Comparison of ENCODE assay signal across 8 cellular contexts in the genomic region with DNA sequence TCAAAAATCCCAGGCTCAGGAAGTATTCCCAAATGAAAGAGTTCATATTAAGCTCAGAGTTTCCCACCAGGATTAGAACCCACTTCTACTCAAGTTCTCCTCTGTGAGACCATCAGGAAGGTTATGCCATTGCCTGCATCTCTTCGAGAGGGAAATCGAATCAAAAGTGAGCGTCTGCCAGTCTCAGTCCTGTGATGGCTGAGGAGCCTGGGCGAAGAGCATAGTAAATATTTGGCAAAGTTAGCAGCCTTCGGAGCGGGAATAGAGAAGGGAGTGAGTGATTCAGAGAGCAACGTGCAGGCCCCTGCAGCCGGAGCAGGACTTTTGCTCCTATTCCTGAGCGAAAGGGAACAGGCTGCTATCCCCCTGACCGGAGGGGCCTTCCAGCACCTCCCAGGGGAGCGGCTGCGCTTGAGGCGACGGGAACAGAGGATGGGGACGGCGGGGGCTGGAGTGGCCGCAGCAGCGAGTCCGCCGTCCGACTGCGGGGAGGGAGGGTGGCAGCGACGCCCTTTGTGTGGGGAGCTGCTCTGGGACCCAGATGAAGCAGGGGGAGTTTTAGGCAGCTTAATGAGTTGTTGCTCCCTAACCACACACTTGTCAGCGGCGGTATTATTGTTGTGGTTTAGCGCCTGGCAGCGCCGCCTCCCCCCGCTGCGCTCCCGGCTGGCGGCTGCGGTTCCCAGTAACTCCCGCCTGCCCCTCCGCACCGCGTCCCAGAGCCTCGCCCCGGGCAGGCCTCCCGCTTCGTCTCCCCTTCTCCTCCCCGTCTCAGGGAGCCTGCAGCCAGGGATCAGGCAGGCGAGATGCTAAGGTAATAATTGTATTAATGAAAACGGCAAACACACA. TPM values are rescaled to one million over a fixed set of nuclear protein-coding genes. Genes with fewer than 3 reads are reported as not detected.
DNase-seq lines count a peak whose midpoint lies in the region; ATAC-seq and TF ChIP-seq lines count a peak whose summit lies in the region.

No MANE protein-coding gene starts in this region.

- DNase-seq in activated CD4-positive, alpha-beta T cell treated with anti-CD3 and anti-CD28 coated beads, Interleukin-2, amount 10 ng/mL, durations not matched to agents 7 days and 5 days, result peak; percentile 16
- no peak for DNase-seq in fibroblast of villous mesenchyme (ENCODE audit: low read depth)
- no peak for DNase-seq in omental fat pad (ENCODE audit: low spot score)
- no peak for DNase-seq in activated effector memory CD4-positive, alpha-beta T cell treated with Interleukin-2 at 50 U/mL for 16 hours

- peak; percentile 31 for ATAC-seq in HG02981 (IDR thresholded peaks at IDR 0.05; ENCODE audit: unreplicated experiment)
- ATAC-seq in omental fat pad (ENCODE audit: low FRiP score), result peak; percentile 80
- ATAC-seq in HG02970 (IDR thresholded peaks at IDR 0.05; ENCODE audit: low FRiP score, unreplicated experiment), result no peak
- ATAC-seq in GM19324 (IDR thresholded peaks at IDR 0.05; ENCODE audit: low FRiP score, unreplicated experiment), result no peak

- POLR2A ChIA-PET in activated CD4-positive, alpha-beta T cell treated with anti-CD3 and anti-CD28 coated beads, Interleukin-2, amount 10 ng/mL, durations not matched to agents 7 days and 5 days (lab: Charles Lee), result no interaction called here

- H3K4me3 ChIP-seq in fibroblast of villous mesenchyme (ENCODE audit: low read depth, low read length), result peak overlapping the region; percentile 47

- H3K4me3 Mint-ChIP-seq in activated CD4-positive, alpha-beta T cell treated with anti-CD3 and anti-CD28 coated beads, Interleukin-2, amount 10 ng/mL, durations not matched to agents 7 days and 5 days, result peak overlapping the region; percentile 14

- peak overlapping the region; percentile 55; the same call in 1 of the 2 replicates for H3K9ac ChIP-seq in ES-I3 (ENCODE audit: low read depth, low read length)

- no peaks in the 10 kb centered on the region for H3K9me3 Mint-ChIP-seq in activated CD4-positive, alpha-beta T cell treated with anti-CD3 and anti-CD28 coated beads, Interleukin-2, amount 10 ng/mL, durations not matched to agents 7 days and 5 days

- H3K9me3 ChIP-seq in ES-I3 (ENCODE audit: control insufficient read depth, insufficient read depth, low read length), result no peaks in the 10 kb centered on the region

- H3K4me1 ChIP-seq in ES-I3 (ENCODE audit: insufficient read depth, low read length), result peaks cover 8% of the 10 kb centered on the region; the same call in 1 of the 2 replicates

- H3K27ac Mint-ChIP-seq in activated CD4-positive, alpha-beta T cell treated with anti-CD3 and anti-CD28 coated beads, Interleukin-2, amount 10 ng/mL, durations not matched to agents 7 days and 5 days, result no peak overlapping the region

- peaks cover 12% of the 10 kb centered on the region for H3K4me1 Mint-ChIP-seq in activated CD4-positive, alpha-beta T cell treated with anti-CD3 and anti-CD28 coated beads, Interleukin-2, amount 10 ng/mL, durations not matched to agents 7 days and 5 days

- H3K36me3 ChIP-seq in ES-I3 (ENCODE audit: insufficient read depth, low read length), result no peaks in the 10 kb centered on the region

- H3K27me3 Mint-ChIP-seq in activated CD4-positive, alpha-beta T cell treated with anti-CD3 and anti-CD28 coated beads, Interleukin-2, amount 10 ng/mL, durations not matched to agents 7 days and 5 days, result peaks cover 74% of the 10 kb centered on the region

- TF ChIP-seq CTCF in fibroblast of villous mesenchyme (IDR thresholded peaks at IDR 0.05; ENCODE audit: insufficient read depth, low read depth, low read length) (no peak), omental fat pad (IDR thresholded peaks at IDR 0.05) (no peak)

- CTCF ChIA-PET in activated CD4-positive, alpha-beta T cell treated with anti-CD3 and anti-CD28 coated beads, Interleukin-2, amount 10 ng/mL, durations not matched to agents 7 days and 5 days (lab: Charles Lee), result interaction anchor here (0.7 to 1.0 kb wide), 2 partner anchors 28 to 44 kb away, joined by 4 read pairs; a partner anchor contains a TSS

- no peaks in the 10 kb centered on the region for H3K36me3 Mint-ChIP-seq in activated CD4-positive, alpha-beta T cell treated with anti-CD3 and anti-CD28 coated beads, Interleukin-2, amount 10 ng/mL, durations not matched to agents 7 days and 5 days (ENCODE audit: low read depth)

RNA-seq across cellular contexts. Expression of a gene that starts 21.7 kb away (rescaled TPM):
- 10 to 100 TPM in 1 of 2 experiments, 1 to 10 TPM in 1; 8.9 to 11.6 TPM for total RNA-seq in activated CD4-positive, alpha-beta T cell treated with anti-CD3 and anti-CD28 coated beads, Interleukin-2, amount 10 ng/mL, durations not matched to agents 7 days and 5 days
- total RNA-seq in fibroblast of villous mesenchyme, result 0.43 and 1.6 TPM in 2 replicates
- 1 to 10 TPM; 1.0 to 3.2 (median 2.0) TPM for total RNA-seq in omental fat pad

RNA-seq across cellular contexts. Expression of a gene that starts 34.0 kb away (rescaled TPM):
- total RNA-seq in activated CD4-positive, alpha-beta T cell treated with anti-CD3 and anti-CD28 coated beads, Interleukin-2, amount 10 ng/mL, durations not matched to agents 7 days and 5 days, result under 1 TPM in 1 of 2 experiments, not detected in 1; 0.22 TPM
- total RNA-seq in fibroblast of villous mesenchyme (under 0.01 TPM in 1 of 2 replicates, not detected in the other), omental fat pad (10 to 100 TPM in 1 of 4 donors, 1 to 10 TPM in 3; 1.4 to 14.1 (median 3.9) TPM)

RNA-seq across cellular contexts. Expression of a gene that starts 44.1 kb away (rescaled TPM):
- total RNA-seq in activated CD4-positive, alpha-beta T cell treated with anti-CD3 and anti-CD28 coated beads, Interleukin-2, amount 10 ng/mL, durations not matched to agents 7 days and 5 days, result under 1 TPM; 0.19 to 0.45 TPM
- total RNA-seq in fibroblast of villous mesenchyme (0.43 and 0.97 TPM in 2 replicates), omental fat pad (100 to 1,000 TPM in 1 of 4 donors, 10 to 100 TPM in 3; 23.0 to 116 (median 62.6) TPM)

RNA-seq across cellular contexts. Expression of a gene that starts 44.3 kb away (rescaled TPM):
- total RNA-seq in activated CD4-positive, alpha-beta T cell treated with anti-CD3 and anti-CD28 coated beads, Interleukin-2, amount 10 ng/mL, durations not matched to agents 7 days and 5 days, result 1 to 10 TPM; 1.1 to 1.8 TPM
- 12.1 and 13.5 TPM in 2 replicates for total RNA-seq in fibroblast of villous mesenchyme
- total RNA-seq in omental fat pad, result 1 to 10 TPM; 2.8 to 4.8 (median 4.3) TPM

RNA-seq across cellular contexts. Expression of a gene that starts 44.5 kb away (rescaled TPM):
- total RNA-seq in activated CD4-positive, alpha-beta T cell treated with anti-CD3 and anti-CD28 coated beads, Interleukin-2, amount 10 ng/mL, durations not matched to agents 7 days and 5 days, result 1 to 10 TPM; 6.5 to 7.5 TPM
- total RNA-seq in fibroblast of villous mesenchyme, result 6.4 and 9.5 TPM in 2 replicates
- 10 to 100 TPM; 14.7 to 24.9 (median 20.0) TPM for total RNA-seq in omental fat pad

Comparison
In these comparisons a context has a peak if more than half of its experiments do, and no peak if none do; other contexts are left out.
1. ATAC-seq: peak in HG02981 (single experiment) and omental fat pad (single experiment); none in HG02970 (single experiment) and GM19324 (single experiment).
2. RNA of a gene that starts 44.1 kb away (total RNA-seq): 23.0 to 116 TPM in omental fat pad; 0.19 to 0.45 TPM in activated CD4-positive, alpha-beta T cell treated with anti-CD3 and anti-CD28 coated beads, Interleukin-2, amount 10 ng/mL, durations not matched to agents 7 days and 5 days and 0.43 to 0.97 TPM in fibroblast of villous mesenchyme; every median in the first group is over 10 times any median in the second.